Comparison of ENCODE assay signal across 10 cellular contexts in the genomic region with DNA sequence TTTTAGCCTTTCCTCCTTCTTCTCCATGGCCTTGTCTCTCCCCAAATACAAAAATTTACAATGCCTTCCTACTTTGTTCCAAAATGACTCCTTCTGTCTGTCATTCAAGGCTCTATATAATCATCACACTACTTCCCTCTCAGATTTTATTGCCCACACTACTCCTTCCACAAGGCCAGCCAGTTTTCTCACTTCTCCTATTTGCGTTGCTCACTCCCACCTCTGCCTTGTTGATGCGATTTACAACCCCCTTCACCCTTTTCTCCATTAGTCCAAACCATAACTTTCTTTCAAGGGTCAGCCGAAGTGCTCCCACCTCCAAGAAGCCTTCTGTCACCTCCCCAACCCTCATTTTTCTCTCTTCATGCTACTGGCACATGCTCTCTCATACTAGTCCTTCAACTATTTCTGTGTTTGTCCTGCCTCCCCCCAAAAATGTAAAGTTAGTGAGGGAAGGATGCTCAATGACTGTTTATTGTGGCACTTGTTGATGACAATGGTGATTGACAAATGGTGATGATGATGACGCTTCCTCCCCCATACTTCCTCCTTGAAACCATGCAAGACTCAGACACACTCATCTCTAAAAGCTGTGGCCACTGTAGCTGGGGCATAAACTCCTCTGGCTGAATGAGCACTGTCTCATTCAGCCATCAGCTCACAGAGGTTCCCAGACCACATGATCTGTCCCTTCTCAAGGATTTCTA. TPM values are rescaled to one million over a fixed set of nuclear protein-coding genes. Genes with fewer than 3 reads are reported as not detected.
DNase-seq lines count a peak whose midpoint lies in the region; ATAC-seq and TF ChIP-seq lines count a peak whose summit lies in the region.
"Had no signal": no experiment of that assay in that cellular context is flagged by ENCODE, and none has a peak within 500 bp of the region (broad histone marks: within the 10 kb centered on the region; RNA-seq: fewer than 3 reads in every experiment).

No MANE protein-coding gene starts in this region.

- H3K27me3 Mint-ChIP-seq in activated T-cell treated with anti-CD3 and anti-CD28 coated beads, Interleukin-2, amount 50 U/mL, for 4 hours (ENCODE audit: low read depth): no peaks in the 10 kb centered on the region
- peaks cover 28 to 30% (median 28%) of the 10 kb centered on the region in 3 donors for H3K27me3 Mint-ChIP-seq in CD14-positive monocyte (ENCODE audit: low read depth in 3 of 3)

- no TSS peak for BruUV-seq in A673 (replicated peaks; lab: Mats Ljungman, UMichigan)

- CTCF ChIA-PET in A673 (lab: Charles Lee): no interaction called here

- no peak for DNase-seq in activated T-cell treated with anti-CD3 and anti-CD28 coated beads, Interleukin-2, amount 50 U/mL, for 4 hours
- DNase-seq in CD14-positive monocyte (ENCODE audit: low spot score) (no peak), A673 (ENCODE audit: low spot score) (no peak), tibial artery (no peak), hippocampal formation (lab: John Stamatoyannopoulos, UW) (no peak)
- DNase-seq: dermis blood vessel endothelial cell, DMS53 had no signal

- intact Hi-C loops in CD14-positive monocyte (cut with micrococcal nuclease): no loop called here
- intact Hi-C loops in A673 (cut with micrococcal nuclease; ENCODE audit: unreplicated experiment): no loop called here
- intact Hi-C loops in tibial artery (cut with DNase I; ENCODE audit: low total_unique reads): no loop called here

- H3K27me3 ChIP-seq in A673 (replicated peaks; ENCODE audit: insufficient read depth, low read depth, low read length, poor library complexity) (no peaks in the 10 kb centered on the region), tibial artery (no peaks in the 10 kb centered on the region)

- H3K9me3 ChIP-seq in A673 (ENCODE audit: low read depth, low read length, poor library complexity, severe bottlenecking) (no peaks in the 10 kb centered on the region), tibial artery (peaks cover 0 to 9% (median 9%) of the 10 kb centered on the region in 3 donors)

- no peaks in the 10 kb centered on the region for H3K36me3 Mint-ChIP-seq in activated T-cell treated with anti-CD3 and anti-CD28 coated beads, Interleukin-2, amount 50 U/mL, for 4 hours (ENCODE audit: insufficient read depth)
- H3K36me3 Mint-ChIP-seq in CD14-positive monocyte: no peaks in the 10 kb centered on the region

- ATAC-seq in GM18499 (IDR thresholded peaks at IDR 0.05; ENCODE audit: insufficient read depth, unreplicated experiment) (peak; percentile 49), GM19467 (IDR thresholded peaks at IDR 0.05; ENCODE audit: unreplicated experiment) (peak; percentile 58), HG03097 (IDR thresholded peaks at IDR 0.05; ENCODE audit: low FRiP score, unreplicated experiment) (peak; percentile 48)
- peak; percentile 49 to 79 for ATAC-seq in activated T-cell treated with anti-CD3 and anti-CD28 coated beads, Interleukin-2, amount 50 U/mL, for 4 hours

- H3K4me3 Mint-ChIP-seq in activated T-cell treated with anti-CD3 and anti-CD28 coated beads, Interleukin-2, amount 50 U/mL, for 4 hours: peak overlapping the region; percentile 10
- H3K4me3 Mint-ChIP-seq in CD14-positive monocyte: no peak overlapping the region

- peaks cover 16% of the 10 kb centered on the region for H3K4me1 Mint-ChIP-seq in activated T-cell treated with anti-CD3 and anti-CD28 coated beads, Interleukin-2, amount 50 U/mL, for 4 hours (ENCODE audit: low read depth)
- peaks cover 5% of the 10 kb centered on the region for H3K4me1 Mint-ChIP-seq in CD14-positive monocyte

- TF ChIP-seq CTCF in CD14-positive monocyte (IDR thresholded peaks at IDR 0.05): no peak
- TF ChIP-seq CTCF in A673 (conservative IDR thresholded peaks at IDR 0.05; ENCODE audit: low read depth, low read length): no peak
- TF ChIP-seq CTCF in tibial artery (IDR thresholded peaks at IDR 0.05): no peak

- H3K27ac Mint-ChIP-seq in CD14-positive monocyte: no peak overlapping the region

- H3K36me3 ChIP-seq in A673 (ENCODE audit: insufficient read depth, low read length, poor library complexity, severe bottlenecking) (no peaks in the 10 kb centered on the region), tibial artery (no peaks in the 10 kb centered on the region)

- no peaks in the 10 kb centered on the region for H3K4me1 ChIP-seq in A673 (ENCODE audit: insufficient read depth, low read length, poor library complexity, severe bottlenecking)
- H3K4me1 ChIP-seq in tibial artery: peaks cover 0 to 11% (median 0%) of the 10 kb centered on the region in 4 donors

- POLR2A ChIA-PET in A673 (lab: Charles Lee; ENCODE audit: low non-redundant PET): no interaction called here

- H3K27ac ChIP-seq in A673 (ENCODE audit: low read depth, low read length, poor library complexity, severe bottlenecking): no peak overlapping the region
- no peak overlapping the region for H3K27ac ChIP-seq in tibial artery

- H3K4me3 ChIP-seq in A673 (ENCODE audit: low read depth, low read length, poor library complexity, severe bottlenecking): no peak overlapping the region
- H3K4me3 ChIP-seq in tibial artery: no peak overlapping the region

- peaks cover 5% of the 10 kb centered on the region for H3K9me3 Mint-ChIP-seq in activated T-cell treated with anti-CD3 and anti-CD28 coated beads, Interleukin-2, amount 50 U/mL, for 4 hours
- peaks cover 4 to 29% (median 9%) of the 10 kb centered on the region in 7 donors for H3K9me3 Mint-ChIP-seq in CD14-positive monocyte

RNA-seq across cellular contexts. Expression of gene XKRX, which starts 2.7 kb away (rescaled TPM):
- under 1 TPM; 0.08 to 0.16 (median 0.14) TPM for total RNA-seq in activated T-cell treated with anti-CD3 and anti-CD28 coated beads, Interleukin-2, amount 50 U/mL, for 4 hours
- polyA plus RNA-seq in CD14-positive monocyte: not detected
- not detected in 2 replicates for total RNA-seq in A673 (2021)

RNA-seq across cellular contexts. Expression of gene ARL13A, which starts 38.1 kb away (rescaled TPM):
- not detected for total RNA-seq in activated T-cell treated with anti-CD3 and anti-CD28 coated beads, Interleukin-2, amount 50 U/mL, for 4 hours
- not detected for polyA plus RNA-seq in CD14-positive monocyte
- not detected in 2 replicates for total RNA-seq in A673 (2021)
- total RNA-seq: dermis blood vessel endothelial cell had no signal

RNA-seq across cellular contexts. Expression of gene NOX1, which starts 57.2 kb away (rescaled TPM):
- total RNA-seq in activated T-cell treated with anti-CD3 and anti-CD28 coated beads, Interleukin-2, amount 50 U/mL, for 4 hours: not detected
- not detected for polyA plus RNA-seq in CD14-positive monocyte
- not detected in 2 replicates for total RNA-seq in A673 (2021)
- total RNA-seq: dermis blood vessel endothelial cell had no signal
